29 cellular contexts compared by ENCODE assay signal in genomic region chr12:53091756-53092155, GRCh38. TPM values are rescaled to one million over a fixed set of nuclear protein-coding genes. Genes with fewer than 3 reads are reported as not detected.
DNase-seq lines count a peak whose midpoint lies in the region; ATAC-seq and TF ChIP-seq lines count a peak whose summit lies in the region.
"Had no signal": no experiment of that assay in that cellular context is flagged by ENCODE, and none has a peak within 500 bp of the region (broad histone marks: within the 10 kb centered on the region; RNA-seq: fewer than 3 reads in every experiment).

No MANE protein-coding gene starts in this region.

- H3K9me3 Mint-ChIP-seq in stimulated activated memory B cell treated with anti-CD40 and anti-IgM and Interleukin-4, amounts not matched to agents 10 μg/mL and 1 μg/mL and 100 μg/mL, for 72 hours = no peaks in the 10 kb centered on the region
- H3K9me3 Mint-ChIP-seq: CD4-positive, alpha-beta T cell had no signal

- H3K4me3 ChIP-seq in right atrium auricular region (no peak overlapping the region), SK-N-MC (no peak overlapping the region), mesendoderm (ENCODE audit: low read length) (no peak overlapping the region)
- H3K4me3 ChIP-seq: BLaER1 treated with 17β-estradiol and CSF1 and Interleukin-3, amounts not matched to agents 10 nM and 100 nM; PC-9; SJCRH30 had no signal

- H3K79me2 ChIP-seq in mesendoderm (ENCODE audit: control insufficient read depth, insufficient read depth, low read length) = no peaks in the 10 kb centered on the region

- no peak overlapping the region for H4K5ac ChIP-seq in mesendoderm (ENCODE audit: low read length)

- H3K9ac ChIP-seq in SK-N-MC (ENCODE audit: insufficient read length) (no peak overlapping the region), mesendoderm (ENCODE audit: low read length) (no peak overlapping the region)
- H3K9ac ChIP-seq: BLaER1 treated with 17β-estradiol and CSF1 and Interleukin-3, amounts not matched to agents 10 nM and 100 nM had no signal

- H2BK120ac ChIP-seq in mesendoderm (ENCODE audit: low read depth, low read length) = no peak overlapping the region

- H3K9me3 ChIP-seq in right atrium auricular region (no peaks in the 10 kb centered on the region), SK-N-MC (ENCODE audit: low read depth, low read length) (no peaks in the 10 kb centered on the region)
- H3K9me3 ChIP-seq: BLaER1 treated with 17β-estradiol and CSF1 and Interleukin-3, amounts not matched to agents 10 nM and 100 nM; SJCRH30 had no signal

- peaks cover under 1% of the 10 kb centered on the region for H3K4me1 Mint-ChIP-seq in stimulated activated memory B cell treated with anti-CD40 and anti-IgM and Interleukin-4, amounts not matched to agents 10 μg/mL and 1 μg/mL and 100 μg/mL, for 72 hours

- H3K4ac ChIP-seq in mesendoderm (ENCODE audit: low read depth, low read length) = no peak overlapping the region

- no peaks in the 10 kb centered on the region for H3K36me3 Mint-ChIP-seq in stimulated activated memory B cell treated with anti-CD40 and anti-IgM and Interleukin-4, amounts not matched to agents 10 μg/mL and 1 μg/mL and 100 μg/mL, for 72 hours

- H3K27me3 Mint-ChIP-seq in stimulated activated memory B cell treated with anti-CD40 and anti-IgM and Interleukin-4, amounts not matched to agents 10 μg/mL and 1 μg/mL and 100 μg/mL, for 72 hours = peaks cover 34% of the 10 kb centered on the region

- ATAC-seq in GM18511 (IDR thresholded peaks at IDR 0.05; ENCODE audit: unreplicated experiment) = no peak
- ATAC-seq in stimulated activated memory B cell treated with anti-CD40 and anti-IgM and Interleukin-4, amounts not matched to agents 10 μg/mL and 1 μg/mL and 100 μg/mL, for 72 hours = no peak
- ATAC-seq: HCT116, Right ventricle myocardium inferior had no signal

- TF ChIP-seq CTCF in right atrium auricular region (IDR thresholded peaks at IDR 0.05) = no peak

- H3K79me1 ChIP-seq in mesendoderm (ENCODE audit: low read length) = no peaks in the 10 kb centered on the region

- no peak overlapping the region for H2BK5ac ChIP-seq in mesendoderm (ENCODE audit: low read length)

- intact Hi-C loops in cardiac septum (cut with DNase I) = no loop called here

- no peak overlapping the region for H3K4me3 Mint-ChIP-seq in stimulated activated memory B cell treated with anti-CD40 and anti-IgM and Interleukin-4, amounts not matched to agents 10 μg/mL and 1 μg/mL and 100 μg/mL, for 72 hours
- H3K4me3 Mint-ChIP-seq: CD4-positive, alpha-beta T cell had no signal

- no peak overlapping the region for H3K4me2 ChIP-seq in mesendoderm (ENCODE audit: low read length)
- H3K4me2 ChIP-seq: BLaER1 treated with 17β-estradiol and CSF1 and Interleukin-3, amounts not matched to agents 10 nM and 100 nM; PC-9 had no signal

- no peak overlapping the region for H3K56ac ChIP-seq in mesendoderm (ENCODE audit: low read length)

- no CpG with 5 or more reads among the region's 6 CpGs for WGBS in mesendoderm (ENCODE audit: extremely low coverage, insufficient coverage, low lambda C conversion rate)

- H3K4me1 ChIP-seq in right atrium auricular region (peaks cover 0 to 11% of the 10 kb centered on the region in 2 donors), mesendoderm (ENCODE audit: control insufficient read depth, low read depth, low read length) (no peaks in the 10 kb centered on the region)

- no peak overlapping the region for H4K8ac ChIP-seq in mesendoderm (ENCODE audit: low read depth, low read length)

- H3K27ac ChIP-seq in right atrium auricular region (no peak overlapping the region), SK-N-MC (peak overlapping the region; percentile 93), mesendoderm (ENCODE audit: low read depth, low read length) (no peak overlapping the region)
- H3K27ac ChIP-seq: BLaER1 treated with 17β-estradiol and CSF1 and Interleukin-3, amounts not matched to agents 10 nM and 100 nM; PC-9; SJCRH30 had no signal

- DNase-seq in cardiac septum (ENCODE audit: low spot score) (peak; percentile 12), right atrium auricular region (ENCODE audit: low spot score) (no peak), SK-N-MC (ENCODE audit: low read depth, low spot score) (no peak), mesendoderm (peak; percentile 23), GDM1 (lab: John Stamatoyannopoulos, UW) (no peak)
- DNase-seq: AML-193; CD4-positive, alpha-beta T cell; GOT3; KBM-7; MV-4-11; NCI-H1105; NCI-H1694; NCI-H2029 treated with DMSO at 0.1 percent for 48 hours; NCI-H2171 treated with DMSO at 0.1 percent for 48 hours; NCI-H345; NCI-H510A treated with DMSO at 0.1 percent for 48 hours; NCI-H774; PC-9; SJCRH30 had no signal

- no peak overlapping the region for H2BK15ac ChIP-seq in mesendoderm (replicated peaks; ENCODE audit: low read depth)

- H3K27ac Mint-ChIP-seq in stimulated activated memory B cell treated with anti-CD40 and anti-IgM and Interleukin-4, amounts not matched to agents 10 μg/mL and 1 μg/mL and 100 μg/mL, for 72 hours = no peak overlapping the region
- H3K27ac Mint-ChIP-seq: CD4-positive, alpha-beta T cell had no signal

- H3K36me3 ChIP-seq in right atrium auricular region (no peaks in the 10 kb centered on the region), SK-N-MC (ENCODE audit: insufficient read depth, low read length) (no peaks in the 10 kb centered on the region), mesendoderm (ENCODE audit: control insufficient read depth, insufficient read depth, low read length) (no peaks in the 10 kb centered on the region)
- H3K36me3 ChIP-seq: BLaER1 treated with 17β-estradiol and CSF1 and Interleukin-3, amounts not matched to agents 10 nM and 100 nM; SJCRH30 had no signal

- H2AK5ac ChIP-seq in mesendoderm (ENCODE audit: low read length) = no peak overlapping the region

- no peaks in the 10 kb centered on the region for H3K27me3 ChIP-seq in right atrium auricular region
- no peaks in the 10 kb centered on the region for H3K27me3 ChIP-seq in mesendoderm (ENCODE audit: insufficient read depth, low read length, poor library complexity)
- H3K27me3 ChIP-seq: SJCRH30 had no signal

- no peak overlapping the region for H3K18ac ChIP-seq in mesendoderm (ENCODE audit: low read length)

- no peak overlapping the region for H3K23ac ChIP-seq in mesendoderm (ENCODE audit: low read length)

RNA-seq across cellular contexts. Expression of gene IGFBP6, which starts 5.7 kb away (rescaled TPM):
- total RNA-seq in cardiac septum = 42.3 TPM
- total RNA-seq in right atrium auricular region = 100 to 1,000 TPM in 1 of 2 donors, 10 to 100 TPM in 1; 99.0 to 358 TPM
- polyA plus RNA-seq in mesendoderm (2013, experiment 1 of 2) = 4.1 TPM
- 4.5 TPM for polyA plus RNA-seq in mesendoderm (2013, experiment 2 of 2)

RNA-seq across cellular contexts. Expression of gene SOAT2, which starts 11.5 kb away (rescaled TPM):
- total RNA-seq in cardiac septum = not detected
- not detected for total RNA-seq in right atrium auricular region
- polyA plus RNA-seq in mesendoderm (2013, experiment 1 of 2) = not detected
- polyA plus RNA-seq in mesendoderm (2013, experiment 2 of 2) = 0.01 TPM
- total RNA-seq: G401, LHCN-M2, MCF 10A, Right ventricle myocardium inferior, RPMI7951, SJCRH30 had no signal
- polyA plus RNA-seq: AG04450 had no signal

RNA-seq across cellular contexts. Expression of gene SPRYD3, which starts 12.6 kb away (rescaled TPM):
- total RNA-seq in cardiac septum (63.5 TPM), right atrium auricular region (10 to 100 TPM; 33.5 to 64.5 TPM)
- 4.4 TPM for polyA plus RNA-seq in mesendoderm (2013, experiment 1 of 2)
- 4.3 TPM for polyA plus RNA-seq in mesendoderm (2013, experiment 2 of 2)

RNA-seq across cellular contexts. Expression of gene TNS2, which starts 41.9 kb away (rescaled TPM):
- 99.3 TPM for total RNA-seq in cardiac septum
- total RNA-seq in right atrium auricular region = 100 to 1,000 TPM in 1 of 2 donors, 10 to 100 TPM in 1; 76.2 to 153 TPM
- 15.4 TPM for polyA plus RNA-seq in mesendoderm (2013, experiment 1 of 2)
- 22.5 TPM for polyA plus RNA-seq in mesendoderm (2013, experiment 2 of 2)

Comparison
In these comparisons a context has a peak if more than half of its experiments do, and no peak if none do; other contexts are left out.
1. DNase-seq: peak in cardiac septum (single experiment) and mesendoderm (single experiment); none in right atrium auricular region (single experiment), SK-N-MC (single experiment) and GDM1 (single experiment).